ENCODE assay signal across 1 cellular context in the genomic region with DNA sequence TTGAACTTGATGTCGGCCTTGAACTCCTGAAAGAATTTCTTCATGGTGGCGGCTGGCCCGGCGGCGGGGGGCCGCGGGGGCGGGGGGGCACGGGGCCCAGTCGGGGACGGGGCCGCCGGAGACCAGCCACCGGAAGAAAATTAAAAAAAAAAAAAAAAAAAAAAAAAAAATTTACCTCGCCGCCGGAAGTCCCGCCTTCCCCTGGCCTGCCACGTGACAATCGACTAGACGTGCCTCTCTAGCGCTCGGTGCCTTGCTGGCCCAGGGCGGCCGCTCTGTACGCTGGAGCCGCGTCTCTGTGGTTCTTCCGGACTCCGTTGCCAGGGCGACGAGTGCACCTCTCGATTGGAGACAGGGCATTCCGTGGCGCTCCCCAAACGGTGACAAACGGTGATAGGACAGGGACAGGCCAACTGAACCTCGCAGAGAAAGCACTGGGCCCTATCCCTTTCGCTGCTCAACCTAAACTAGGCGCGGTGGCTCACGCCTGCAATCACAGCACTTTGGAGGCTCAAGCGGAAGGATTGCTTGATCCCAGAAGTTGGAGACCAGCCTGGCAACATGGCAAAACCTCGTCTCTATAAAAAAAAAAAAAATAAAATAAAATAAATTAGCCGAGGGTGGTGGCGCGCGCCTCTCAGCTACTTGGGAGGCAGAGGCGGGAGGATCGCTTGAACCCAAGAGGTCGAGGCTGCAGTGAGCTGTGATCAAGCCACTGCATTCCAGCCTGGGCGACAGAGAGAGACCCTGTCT.
TF ChIP-seq lines count a peak whose summit lies in the region.

A gene with protein sequence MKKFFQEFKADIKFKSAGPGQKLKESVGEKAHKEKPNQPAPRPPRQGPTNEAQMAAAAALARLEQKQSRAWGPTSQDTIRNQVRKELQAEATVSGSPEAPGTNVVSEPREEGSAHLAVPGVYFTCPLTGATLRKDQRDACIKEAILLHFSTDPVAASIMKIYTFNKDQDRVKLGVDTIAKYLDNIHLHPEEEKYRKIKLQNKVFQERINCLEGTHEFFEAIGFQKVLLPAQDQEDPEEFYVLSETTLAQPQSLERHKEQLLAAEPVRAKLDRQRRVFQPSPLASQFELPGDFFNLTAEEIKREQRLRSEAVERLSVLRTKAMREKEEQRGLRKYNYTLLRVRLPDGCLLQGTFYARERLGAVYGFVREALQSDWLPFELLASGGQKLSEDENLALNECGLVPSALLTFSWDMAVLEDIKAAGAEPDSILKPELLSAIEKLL (minus strand): TSS at position 141 of the 753 bp plus-strand sequence. CDS start 97 bp downstream, at position 44.

TF ChIP-seq in IMR-90, 13 proteins besides CTCF, POLR2A, EP300 and RAD21 (continued from another document):
- TF ChIP-seq, protein P1, sequence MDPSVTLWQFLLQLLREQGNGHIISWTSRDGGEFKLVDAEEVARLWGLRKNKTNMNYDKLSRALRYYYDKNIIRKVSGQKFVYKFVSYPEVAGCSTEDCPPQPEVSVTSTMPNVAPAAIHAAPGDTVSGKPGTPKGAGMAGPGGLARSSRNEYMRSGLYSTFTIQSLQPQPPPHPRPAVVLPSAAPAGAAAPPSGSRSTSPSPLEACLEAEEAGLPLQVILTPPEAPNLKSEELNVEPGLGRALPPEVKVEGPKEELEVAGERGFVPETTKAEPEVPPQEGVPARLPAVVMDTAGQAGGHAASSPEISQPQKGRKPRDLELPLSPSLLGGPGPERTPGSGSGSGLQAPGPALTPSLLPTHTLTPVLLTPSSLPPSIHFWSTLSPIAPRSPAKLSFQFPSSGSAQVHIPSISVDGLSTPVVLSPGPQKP (IDR thresholded peaks at IDR 0.05; ENCODE audit: borderline replicate concordance, low read depth, low read length) = no peak
- no peak for TF ChIP-seq SMC3 (IDR thresholded peaks at IDR 0.05; ENCODE audit: low read depth, low read length)
TF ChIP-seq in IMR-90: peak in this region for 4.
